1 cellular context compared by ENCODE assay signal in genomic region chr1:35192056-35192852, GRCh38.
TF ChIP-seq lines count a peak whose summit lies in the region.

No MANE protein-coding gene starts in this region.

TF ChIP-seq in K562, 482 proteins besides CTCF, POLR2A, EP300 and RAD21 (continued from another document and continues in another):
- TF ChIP-seq RREB1 (CRISPR knock-in tag; IDR thresholded peaks at IDR 0.05) (0 out of 2 replicates have a peak, but pooled peaks have one; percentile 4), HMGN3 (IDR thresholded peaks at IDR 0.05; ENCODE audit: borderline replicate concordance, extremely low read depth, insufficient read length, low read depth, low read length) (peak; percentile 87), ZNF253 (CRISPR knock-in tag; conservative IDR thresholded peaks at IDR 0.05) (no peak), HNRNPL (IDR thresholded peaks at IDR 0.05; ENCODE audit: low read depth, low read length) (peak; percentile 58), ARID4B (CRISPR knock-in tag; IDR thresholded peaks at IDR 0.05) (peak; percentile 84), POU5F1 (IDR thresholded peaks at IDR 0.05; ENCODE audit: borderline replicate concordance, low read depth, low read length, partially characterized antibody) (no peak), PBX2 (CRISPR knock-in tag; IDR thresholded peaks at IDR 0.05; ENCODE audit: low read depth) (no peak), PBX2 (tag; conservative IDR thresholded peaks at IDR 0.05; ENCODE audit: low read depth) (no peak), MGA (IDR thresholded peaks at IDR 0.05) (no peak), FOXP1 (CRISPR knock-in tag; IDR thresholded peaks at IDR 0.05) (no peak), GMEB1 (CRISPR knock-in tag; IDR thresholded peaks at IDR 0.05) (peak; percentile 53; the same call in 1 of the 2 replicates), GATAD2B (IDR thresholded peaks at IDR 0.05; ENCODE audit: borderline replicate concordance) (no peak), HMBOX1 (IDR thresholded peaks at IDR 0.05) (no peak), MED1 (CRISPR knock-in tag; IDR thresholded peaks at IDR 0.05; ENCODE audit: borderline replicate concordance) (no peak), FIP1L1 (IDR thresholded peaks at IDR 0.05; ENCODE audit: low read depth, low read length, poor library complexity, severe bottlenecking) (peak; percentile 97), ZNF184 (CRISPR knock-in tag; IDR thresholded peaks at IDR 0.05) (no peak), RNF2 (IDR thresholded peaks at IDR 0.05) (no peak), MAFG (tag; conservative IDR thresholded peaks at IDR 0.05) (no peak)
